In genomic region chr16:89567656-89568594, GRCh38 we compare ENCODE assay signal across 17 cellular contexts. TPM values are rescaled to one million over a fixed set of nuclear protein-coding genes. Genes with fewer than 3 reads are reported as not detected.
A peak's percentile ranks its signal among the peaks of the same experiment; 100 is the strongest.
DNase-seq lines count a peak whose midpoint lies in the region; ATAC-seq and TF ChIP-seq lines count a peak whose summit lies in the region.
"Had no signal": no experiment of that assay in that cellular context is flagged by ENCODE, and none has a peak within 500 bp of the region (broad histone marks: within the 10 kb centered on the region; RNA-seq: fewer than 3 reads in every experiment).

No MANE protein-coding gene starts in this region.

- no peak for DNase-seq in activated T-cell treated with anti-CD3 and anti-CD28 coated beads, Interleukin-2, amount 50 U/mL, for 24 hours
- DNase-seq in activated T-cell treated with anti-CD3 and anti-CD28 coated beads, Interleukin-2, amount 50 U/mL, for 48 hours = no peak
- DNase-seq in NCI-H146 (lab: John Stamatoyannopoulos, UW) (peak; percentile 66), endodermal cell (peak; percentile 51), RWPE1 (ENCODE audit: low spot score) (no peak), LoVo (ENCODE audit: low spot score) (no peak), MG63 (no peak)
- DNase-seq in stimulated activated effector memory CD8-positive, alpha-beta T cell treated with anti-CD3 and anti-CD28 coated beads, Interleukin-12 subunit alpha, Interleukin-12 subunit beta, amount 100 ng/mL, for 72 hours (ENCODE audit: low spot score in 2 of 2) = no peak
- DNase-seq: CD8-positive, alpha-beta T cell; COR-L47; DND-41; GDM1 had no signal

- H3K36me3 Mint-ChIP-seq in activated T-cell treated with anti-CD3 and anti-CD28 coated beads, Interleukin-2, amount 50 U/mL, for 24 hours (ENCODE audit: low read depth) = peaks cover 32% of the 10 kb centered on the region
- H3K36me3 Mint-ChIP-seq in endodermal cell (ENCODE audit: low read depth) = peaks cover 18% of the 10 kb centered on the region
- peaks cover 33% of the 10 kb centered on the region for H3K36me3 Mint-ChIP-seq in stimulated activated effector memory CD8-positive, alpha-beta T cell treated with anti-CD3 and anti-CD28 coated beads, Interleukin-12 subunit alpha, Interleukin-12 subunit beta, amount 100 ng/mL, for 72 hours

- H3K27ac Mint-ChIP-seq in activated T-cell treated with anti-CD3 and anti-CD28 coated beads, Interleukin-2, amount 50 U/mL, for 24 hours = peak overlapping the region; percentile 50
- no peak overlapping the region for H3K27ac Mint-ChIP-seq in endodermal cell
- peak overlapping the region; percentile 26 for H3K27ac Mint-ChIP-seq in stimulated activated effector memory CD8-positive, alpha-beta T cell treated with anti-CD3 and anti-CD28 coated beads, Interleukin-12 subunit alpha, Interleukin-12 subunit beta, amount 100 ng/mL, for 72 hours
- H3K27ac Mint-ChIP-seq: CD14-positive monocyte; CD8-positive, alpha-beta T cell had no signal

- POLR2A ChIA-PET in RWPE1 (lab: Yijun Ruan, JAX; ENCODE audit: low non-redundant PET) = no interaction called here

- H3K9me3 Mint-ChIP-seq in activated T-cell treated with anti-CD3 and anti-CD28 coated beads, Interleukin-2, amount 50 U/mL, for 24 hours = no peaks in the 10 kb centered on the region
- no peaks in the 10 kb centered on the region for H3K9me3 Mint-ChIP-seq in endodermal cell
- no peaks in the 10 kb centered on the region for H3K9me3 Mint-ChIP-seq in stimulated activated effector memory CD8-positive, alpha-beta T cell treated with anti-CD3 and anti-CD28 coated beads, Interleukin-12 subunit alpha, Interleukin-12 subunit beta, amount 100 ng/mL, for 72 hours
- H3K9me3 Mint-ChIP-seq: CD14-positive monocyte; CD8-positive, alpha-beta T cell had no signal

- peaks cover 11% of the 10 kb centered on the region for H3K27me3 Mint-ChIP-seq in activated T-cell treated with anti-CD3 and anti-CD28 coated beads, Interleukin-2, amount 50 U/mL, for 24 hours
- peaks cover 25% of the 10 kb centered on the region for H3K27me3 Mint-ChIP-seq in endodermal cell (ENCODE audit: insufficient read depth)

- peaks cover 40% of the 10 kb centered on the region for H3K4me1 Mint-ChIP-seq in activated T-cell treated with anti-CD3 and anti-CD28 coated beads, Interleukin-2, amount 50 U/mL, for 24 hours (ENCODE audit: low read depth)
- H3K4me1 Mint-ChIP-seq in endodermal cell = peaks cover 40% of the 10 kb centered on the region
- H3K4me1 Mint-ChIP-seq in stimulated activated effector memory CD8-positive, alpha-beta T cell treated with anti-CD3 and anti-CD28 coated beads, Interleukin-12 subunit alpha, Interleukin-12 subunit beta, amount 100 ng/mL, for 72 hours = peaks cover 38% of the 10 kb centered on the region

- H3K4me3 ChIP-seq in endodermal cell (ENCODE audit: low read length) (no peak overlapping the region), MG63 (no peak overlapping the region)
- H3K4me3 ChIP-seq: HAP-1 had no signal

- H3K27me3 ChIP-seq in endodermal cell (ENCODE audit: control insufficient read depth, insufficient read depth, low read length, poor library complexity, severe bottlenecking) (no peaks in the 10 kb centered on the region), MG63 (no peaks in the 10 kb centered on the region)

- H3K4me3 Mint-ChIP-seq in activated T-cell treated with anti-CD3 and anti-CD28 coated beads, Interleukin-2, amount 50 U/mL, for 24 hours = no peak overlapping the region
- H3K4me3 Mint-ChIP-seq in endodermal cell = no peak overlapping the region
- no peak overlapping the region for H3K4me3 Mint-ChIP-seq in stimulated activated effector memory CD8-positive, alpha-beta T cell treated with anti-CD3 and anti-CD28 coated beads, Interleukin-12 subunit alpha, Interleukin-12 subunit beta, amount 100 ng/mL, for 72 hours
- H3K4me3 Mint-ChIP-seq: CD14-positive monocyte; CD8-positive, alpha-beta T cell had no signal

- no peak for ATAC-seq in stimulated activated effector memory CD8-positive, alpha-beta T cell treated with anti-CD3 and anti-CD28 coated beads, Interleukin-12 subunit alpha, Interleukin-12 subunit beta, amount 100 ng/mL, for 72 hours
- ATAC-seq: CD8-positive, alpha-beta T cell had no signal

- no peak overlapping the region for H3K27ac ChIP-seq in endodermal cell (ENCODE audit: low read depth, low read length)
- no peak overlapping the region for H3K27ac ChIP-seq in RWPE1
- H3K27ac ChIP-seq: 22Rv1, HL-60 had no signal

- no peak overlapping the region for H3K9ac ChIP-seq in endodermal cell (ENCODE audit: extremely low read depth, low read length, poor library complexity, severe bottlenecking)

- peaks cover 19% of the 10 kb centered on the region for H3K4me1 ChIP-seq in endodermal cell (ENCODE audit: control insufficient read depth, insufficient read depth, low read length)

- CTCF ChIA-PET in RWPE1 (lab: Yijun Ruan, JAX) = no interaction called here

- H3K9me3 ChIP-seq in endodermal cell (ENCODE audit: control insufficient read depth, low read length) = no peaks in the 10 kb centered on the region
- no peaks in the 10 kb centered on the region for H3K9me3 ChIP-seq in MG63
- H3K9me3 ChIP-seq: HAP-1 had no signal

- TF ChIP-seq CTCF in endodermal cell (conservative IDR thresholded peaks at IDR 0.05) = no peak
- no peak for TF ChIP-seq CTCF in RWPE1 (conservative IDR thresholded peaks at IDR 0.05; ENCODE audit: low read depth)

- 86 to 87% methylated on average over 22 to 29 of the region's 30 CpGs for WGBS in endodermal cell (ENCODE audit: insufficient coverage in 1 of 2, insufficient read length in 1 of 2), 2 experiments

- H3K36me3 ChIP-seq in endodermal cell (ENCODE audit: control insufficient read depth, insufficient read depth, low read length) (peaks cover 21% of the 10 kb centered on the region), MG63 (peaks cover 20% of the 10 kb centered on the region)

RNA-seq across cellular contexts. Expression of gene RPL13, which starts 7.4 kb away (rescaled TPM):
- total RNA-seq in endodermal cell = 1,000 to 10,000 TPM; 1,911 to 2,019 TPM
- 2,841 TPM for polyA plus RNA-seq in endodermal cell (2013, experiment 1 of 2)
- polyA plus RNA-seq in endodermal cell (2013, experiment 2 of 2) = 2,695 TPM
- total RNA-seq in MG63 (2014; rRNA removed; shearing (Covaris generic); ENCODE audit: low replicate concordance) = 2,413 and 2,555 TPM in 2 replicates

RNA-seq across cellular contexts. Expression of gene CPNE7, which starts 7.6 kb away (rescaled TPM):
- 1 to 10 TPM; 1.5 to 2.1 TPM for total RNA-seq in endodermal cell
- 5.8 TPM for polyA plus RNA-seq in endodermal cell (2013, experiment 1 of 2)
- 3.4 TPM for polyA plus RNA-seq in endodermal cell (2013, experiment 2 of 2)
- total RNA-seq in MG63 (2014; rRNA removed; shearing (Covaris generic); ENCODE audit: low replicate concordance) = 9.1 and 9.6 TPM in 2 replicates
- polyA plus RNA-seq: CD14-positive monocyte had no signal

RNA-seq across cellular contexts. Expression of gene DPEP1, which starts 45.5 kb away (rescaled TPM):
- 1 to 10 TPM in 1 of 2 donors, under 1 TPM in 1; 0.88 to 3.2 TPM for total RNA-seq in endodermal cell
- 1.8 TPM for polyA plus RNA-seq in endodermal cell (2013, experiment 1 of 2)
- 1.0 TPM for polyA plus RNA-seq in endodermal cell (2013, experiment 2 of 2)
- total RNA-seq in MG63 (2014; rRNA removed; shearing (Covaris generic); ENCODE audit: low replicate concordance) = not detected in 2 replicates
- total RNA-seq: CD8-positive, alpha-beta T cell had no signal
- polyA plus RNA-seq: BJ, CD14-positive monocyte had no signal

RNA-seq across cellular contexts. Expression of gene SPG7, which starts 59.7 kb away (rescaled TPM):
- total RNA-seq in endodermal cell = 100 to 1,000 TPM; 153 to 156 TPM
- 85.2 TPM for polyA plus RNA-seq in endodermal cell (2013, experiment 1 of 2)
- polyA plus RNA-seq in endodermal cell (2013, experiment 2 of 2) = 78.0 TPM
- 52.8 and 71.9 TPM in 2 replicates for total RNA-seq in MG63 (2014; rRNA removed; shearing (Covaris generic); ENCODE audit: low replicate concordance)

Comparison
In these comparisons a context has a peak if more than half of its experiments do, and no peak if none do; other contexts are left out.
1. DNase-seq: peak in NCI-H146 (single experiment) and endodermal cell (single experiment); none in activated T-cell treated with anti-CD3 and anti-CD28 coated beads, Interleukin-2, amount 50 U/mL, for 24 hours (single experiment), activated T-cell treated with anti-CD3 and anti-CD28 coated beads, Interleukin-2, amount 50 U/mL, for 48 hours (0 of 2), stimulated activated effector memory CD8-positive, alpha-beta T cell treated with anti-CD3 and anti-CD28 coated beads, Interleukin-12 subunit alpha, Interleukin-12 subunit beta, amount 100 ng/mL, for 72 hours (0 of 2), RWPE1 (single experiment), LoVo (single experiment) and MG63 (single experiment).